Comparison of ENCODE assay signal across 1 cellular context in genomic region chr11:335779-336665, GRCh38.
TF ChIP-seq lines count a peak whose summit lies in the region.

No MANE protein-coding gene starts in this region.

TF ChIP-seq in K562, 482 proteins besides CTCF, POLR2A, EP300 and RAD21 (continues in another document):
- TF ChIP-seq ZNF146 (CRISPR knock-in tag; IDR thresholded peaks at IDR 0.05; ENCODE audit: unreplicated experiment) (no peak), ZNF583 (CRISPR knock-in tag; IDR thresholded peaks at IDR 0.05) (0 out of 2 replicates have a peak, but pooled peaks have one; percentile 13), TAL1 (IDR thresholded peaks at IDR 0.05) (no peak), ZBTB43 (CRISPR knock-in tag; IDR thresholded peaks at IDR 0.05) (no peak), ZFP1 (CRISPR knock-in tag; IDR thresholded peaks at IDR 0.05) (no peak), CBX8 (IDR thresholded peaks at IDR 0.05; ENCODE audit: borderline replicate concordance, extremely low read depth, low read depth, low read length, poor library complexity, severe bottlenecking) (no peak), HBP1 (CRISPR knock-in tag; IDR thresholded peaks at IDR 0.05) (no peak), ZNF668 (CRISPR knock-in tag; IDR thresholded peaks at IDR 0.05) (no peak), ZNF444 (CRISPR knock-in tag; IDR thresholded peaks at IDR 0.05) (no peak), ZNF224 (CRISPR knock-in tag; IDR thresholded peaks at IDR 0.05) (no peak), NFATC3 (IDR thresholded peaks at IDR 0.05) (no peak), ATF4 (CRISPR knock-in tag; IDR thresholded peaks at IDR 0.05) (no peak), ESRRB (CRISPR knock-in tag; IDR thresholded peaks at IDR 0.05; ENCODE audit: borderline replicate concordance) (no peak), TBP (optimal IDR thresholded peaks at IDR 0.05; ENCODE audit: low read depth, low read length) (no peak), CGGBP1 (CRISPR knock-in tag; IDR thresholded peaks at IDR 0.05) (no peak), ZEB2 (IDR thresholded peaks at IDR 0.05) (no peak), SRSF9 (IDR thresholded peaks at IDR 0.05; ENCODE audit: borderline replicate concordance, low read depth, low read length) (no peak), EGR1 (conservative IDR thresholded peaks at IDR 0.05) (peak; percentile 86), ZBTB8A (IDR thresholded peaks at IDR 0.05; ENCODE audit: partially characterized antibody) (no peak), HDGF (IDR thresholded peaks at IDR 0.05) (no peak), THRA (IDR thresholded peaks at IDR 0.05) (no peak), DDX20 (tag; IDR thresholded peaks at IDR 0.05; ENCODE audit: low read depth) (no peak), ZFPM2 (CRISPR knock-in tag; IDR thresholded peaks at IDR 0.05) (no peak), SMAD3 (CRISPR knock-in tag; conservative IDR thresholded peaks at IDR 0.05) (no peak), CHD2 (IDR thresholded peaks at IDR 0.05; ENCODE audit: low read depth, low read length) (no peak)
- TF ChIP-seq, protein P1, sequence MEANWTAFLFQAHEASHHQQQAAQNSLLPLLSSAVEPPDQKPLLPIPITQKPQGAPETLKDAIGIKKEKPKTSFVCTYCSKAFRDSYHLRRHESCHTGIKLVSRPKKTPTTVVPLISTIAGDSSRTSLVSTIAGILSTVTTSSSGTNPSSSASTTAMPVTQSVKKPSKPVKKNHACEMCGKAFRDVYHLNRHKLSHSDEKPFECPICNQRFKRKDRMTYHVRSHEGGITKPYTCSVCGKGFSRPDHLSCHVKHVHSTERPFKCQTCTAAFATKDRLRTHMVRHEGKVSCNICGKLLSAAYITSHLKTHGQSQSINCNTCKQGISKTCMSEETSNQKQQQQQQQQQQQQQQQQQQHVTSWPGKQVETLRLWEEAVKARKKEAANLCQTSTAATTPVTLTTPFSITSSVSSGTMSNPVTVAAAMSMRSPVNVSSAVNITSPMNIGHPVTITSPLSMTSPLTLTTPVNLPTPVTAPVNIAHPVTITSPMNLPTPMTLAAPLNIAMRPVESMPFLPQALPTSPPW (CRISPR knock-in tag; IDR thresholded peaks at IDR 0.05) = peak; percentile 69
- TF ChIP-seq, protein P2, sequence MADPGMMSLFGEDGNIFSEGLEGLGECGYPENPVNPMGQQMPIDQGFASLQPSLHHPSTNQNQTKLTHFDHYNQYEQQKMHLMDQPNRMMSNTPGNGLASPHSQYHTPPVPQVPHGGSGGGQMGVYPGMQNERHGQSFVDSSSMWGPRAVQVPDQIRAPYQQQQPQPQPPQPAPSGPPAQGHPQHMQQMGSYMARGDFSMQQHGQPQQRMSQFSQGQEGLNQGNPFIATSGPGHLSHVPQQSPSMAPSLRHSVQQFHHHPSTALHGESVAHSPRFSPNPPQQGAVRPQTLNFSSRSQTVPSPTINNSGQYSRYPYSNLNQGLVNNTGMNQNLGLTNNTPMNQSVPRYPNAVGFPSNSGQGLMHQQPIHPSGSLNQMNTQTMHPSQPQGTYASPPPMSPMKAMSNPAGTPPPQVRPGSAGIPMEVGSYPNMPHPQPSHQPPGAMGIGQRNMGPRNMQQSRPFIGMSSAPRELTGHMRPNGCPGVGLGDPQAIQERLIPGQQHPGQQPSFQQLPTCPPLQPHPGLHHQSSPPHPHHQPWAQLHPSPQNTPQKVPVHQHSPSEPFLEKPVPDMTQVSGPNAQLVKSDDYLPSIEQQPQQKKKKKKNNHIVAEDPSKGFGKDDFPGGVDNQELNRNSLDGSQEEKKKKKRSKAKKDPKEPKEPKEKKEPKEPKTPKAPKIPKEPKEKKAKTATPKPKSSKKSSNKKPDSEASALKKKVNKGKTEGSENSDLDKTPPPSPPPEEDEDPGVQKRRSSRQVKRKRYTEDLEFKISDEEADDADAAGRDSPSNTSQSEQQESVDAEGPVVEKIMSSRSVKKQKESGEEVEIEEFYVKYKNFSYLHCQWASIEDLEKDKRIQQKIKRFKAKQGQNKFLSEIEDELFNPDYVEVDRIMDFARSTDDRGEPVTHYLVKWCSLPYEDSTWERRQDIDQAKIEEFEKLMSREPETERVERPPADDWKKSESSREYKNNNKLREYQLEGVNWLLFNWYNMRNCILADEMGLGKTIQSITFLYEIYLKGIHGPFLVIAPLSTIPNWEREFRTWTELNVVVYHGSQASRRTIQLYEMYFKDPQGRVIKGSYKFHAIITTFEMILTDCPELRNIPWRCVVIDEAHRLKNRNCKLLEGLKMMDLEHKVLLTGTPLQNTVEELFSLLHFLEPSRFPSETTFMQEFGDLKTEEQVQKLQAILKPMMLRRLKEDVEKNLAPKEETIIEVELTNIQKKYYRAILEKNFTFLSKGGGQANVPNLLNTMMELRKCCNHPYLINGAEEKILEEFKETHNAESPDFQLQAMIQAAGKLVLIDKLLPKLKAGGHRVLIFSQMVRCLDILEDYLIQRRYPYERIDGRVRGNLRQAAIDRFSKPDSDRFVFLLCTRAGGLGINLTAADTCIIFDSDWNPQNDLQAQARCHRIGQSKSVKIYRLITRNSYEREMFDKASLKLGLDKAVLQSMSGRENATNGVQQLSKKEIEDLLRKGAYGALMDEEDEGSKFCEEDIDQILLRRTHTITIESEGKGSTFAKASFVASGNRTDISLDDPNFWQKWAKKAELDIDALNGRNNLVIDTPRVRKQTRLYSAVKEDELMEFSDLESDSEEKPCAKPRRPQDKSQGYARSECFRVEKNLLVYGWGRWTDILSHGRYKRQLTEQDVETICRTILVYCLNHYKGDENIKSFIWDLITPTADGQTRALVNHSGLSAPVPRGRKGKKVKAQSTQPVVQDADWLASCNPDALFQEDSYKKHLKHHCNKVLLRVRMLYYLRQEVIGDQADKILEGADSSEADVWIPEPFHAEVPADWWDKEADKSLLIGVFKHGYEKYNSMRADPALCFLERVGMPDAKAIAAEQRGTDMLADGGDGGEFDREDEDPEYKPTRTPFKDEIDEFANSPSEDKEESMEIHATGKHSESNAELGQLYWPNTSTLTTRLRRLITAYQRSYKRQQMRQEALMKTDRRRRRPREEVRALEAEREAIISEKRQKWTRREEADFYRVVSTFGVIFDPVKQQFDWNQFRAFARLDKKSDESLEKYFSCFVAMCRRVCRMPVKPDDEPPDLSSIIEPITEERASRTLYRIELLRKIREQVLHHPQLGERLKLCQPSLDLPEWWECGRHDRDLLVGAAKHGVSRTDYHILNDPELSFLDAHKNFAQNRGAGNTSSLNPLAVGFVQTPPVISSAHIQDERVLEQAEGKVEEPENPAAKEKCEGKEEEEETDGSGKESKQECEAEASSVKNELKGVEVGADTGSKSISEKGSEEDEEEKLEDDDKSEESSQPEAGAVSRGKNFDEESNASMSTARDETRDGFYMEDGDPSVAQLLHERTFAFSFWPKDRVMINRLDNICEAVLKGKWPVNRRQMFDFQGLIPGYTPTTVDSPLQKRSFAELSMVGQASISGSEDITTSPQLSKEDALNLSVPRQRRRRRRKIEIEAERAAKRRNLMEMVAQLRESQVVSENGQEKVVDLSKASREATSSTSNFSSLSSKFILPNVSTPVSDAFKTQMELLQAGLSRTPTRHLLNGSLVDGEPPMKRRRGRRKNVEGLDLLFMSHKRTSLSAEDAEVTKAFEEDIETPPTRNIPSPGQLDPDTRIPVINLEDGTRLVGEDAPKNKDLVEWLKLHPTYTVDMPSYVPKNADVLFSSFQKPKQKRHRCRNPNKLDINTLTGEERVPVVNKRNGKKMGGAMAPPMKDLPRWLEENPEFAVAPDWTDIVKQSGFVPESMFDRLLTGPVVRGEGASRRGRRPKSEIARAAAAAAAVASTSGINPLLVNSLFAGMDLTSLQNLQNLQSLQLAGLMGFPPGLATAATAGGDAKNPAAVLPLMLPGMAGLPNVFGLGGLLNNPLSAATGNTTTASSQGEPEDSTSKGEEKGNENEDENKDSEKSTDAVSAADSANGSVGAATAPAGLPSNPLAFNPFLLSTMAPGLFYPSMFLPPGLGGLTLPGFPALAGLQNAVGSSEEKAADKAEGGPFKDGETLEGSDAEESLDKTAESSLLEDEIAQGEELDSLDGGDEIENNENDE (IDR thresholded peaks at IDR 0.05; ENCODE audit: low read depth, low read length) = no peak
- TF ChIP-seq, protein P3, sequence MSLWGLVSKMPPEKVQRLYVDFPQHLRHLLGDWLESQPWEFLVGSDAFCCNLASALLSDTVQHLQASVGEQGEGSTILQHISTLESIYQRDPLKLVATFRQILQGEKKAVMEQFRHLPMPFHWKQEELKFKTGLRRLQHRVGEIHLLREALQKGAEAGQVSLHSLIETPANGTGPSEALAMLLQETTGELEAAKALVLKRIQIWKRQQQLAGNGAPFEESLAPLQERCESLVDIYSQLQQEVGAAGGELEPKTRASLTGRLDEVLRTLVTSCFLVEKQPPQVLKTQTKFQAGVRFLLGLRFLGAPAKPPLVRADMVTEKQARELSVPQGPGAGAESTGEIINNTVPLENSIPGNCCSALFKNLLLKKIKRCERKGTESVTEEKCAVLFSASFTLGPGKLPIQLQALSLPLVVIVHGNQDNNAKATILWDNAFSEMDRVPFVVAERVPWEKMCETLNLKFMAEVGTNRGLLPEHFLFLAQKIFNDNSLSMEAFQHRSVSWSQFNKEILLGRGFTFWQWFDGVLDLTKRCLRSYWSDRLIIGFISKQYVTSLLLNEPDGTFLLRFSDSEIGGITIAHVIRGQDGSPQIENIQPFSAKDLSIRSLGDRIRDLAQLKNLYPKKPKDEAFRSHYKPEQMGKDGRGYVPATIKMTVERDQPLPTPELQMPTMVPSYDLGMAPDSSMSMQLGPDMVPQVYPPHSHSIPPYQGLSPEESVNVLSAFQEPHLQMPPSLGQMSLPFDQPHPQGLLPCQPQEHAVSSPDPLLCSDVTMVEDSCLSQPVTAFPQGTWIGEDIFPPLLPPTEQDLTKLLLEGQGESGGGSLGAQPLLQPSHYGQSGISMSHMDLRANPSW (CRISPR knock-in tag; IDR thresholded peaks at IDR 0.05) = no peak
- TF ChIP-seq, protein P4, sequence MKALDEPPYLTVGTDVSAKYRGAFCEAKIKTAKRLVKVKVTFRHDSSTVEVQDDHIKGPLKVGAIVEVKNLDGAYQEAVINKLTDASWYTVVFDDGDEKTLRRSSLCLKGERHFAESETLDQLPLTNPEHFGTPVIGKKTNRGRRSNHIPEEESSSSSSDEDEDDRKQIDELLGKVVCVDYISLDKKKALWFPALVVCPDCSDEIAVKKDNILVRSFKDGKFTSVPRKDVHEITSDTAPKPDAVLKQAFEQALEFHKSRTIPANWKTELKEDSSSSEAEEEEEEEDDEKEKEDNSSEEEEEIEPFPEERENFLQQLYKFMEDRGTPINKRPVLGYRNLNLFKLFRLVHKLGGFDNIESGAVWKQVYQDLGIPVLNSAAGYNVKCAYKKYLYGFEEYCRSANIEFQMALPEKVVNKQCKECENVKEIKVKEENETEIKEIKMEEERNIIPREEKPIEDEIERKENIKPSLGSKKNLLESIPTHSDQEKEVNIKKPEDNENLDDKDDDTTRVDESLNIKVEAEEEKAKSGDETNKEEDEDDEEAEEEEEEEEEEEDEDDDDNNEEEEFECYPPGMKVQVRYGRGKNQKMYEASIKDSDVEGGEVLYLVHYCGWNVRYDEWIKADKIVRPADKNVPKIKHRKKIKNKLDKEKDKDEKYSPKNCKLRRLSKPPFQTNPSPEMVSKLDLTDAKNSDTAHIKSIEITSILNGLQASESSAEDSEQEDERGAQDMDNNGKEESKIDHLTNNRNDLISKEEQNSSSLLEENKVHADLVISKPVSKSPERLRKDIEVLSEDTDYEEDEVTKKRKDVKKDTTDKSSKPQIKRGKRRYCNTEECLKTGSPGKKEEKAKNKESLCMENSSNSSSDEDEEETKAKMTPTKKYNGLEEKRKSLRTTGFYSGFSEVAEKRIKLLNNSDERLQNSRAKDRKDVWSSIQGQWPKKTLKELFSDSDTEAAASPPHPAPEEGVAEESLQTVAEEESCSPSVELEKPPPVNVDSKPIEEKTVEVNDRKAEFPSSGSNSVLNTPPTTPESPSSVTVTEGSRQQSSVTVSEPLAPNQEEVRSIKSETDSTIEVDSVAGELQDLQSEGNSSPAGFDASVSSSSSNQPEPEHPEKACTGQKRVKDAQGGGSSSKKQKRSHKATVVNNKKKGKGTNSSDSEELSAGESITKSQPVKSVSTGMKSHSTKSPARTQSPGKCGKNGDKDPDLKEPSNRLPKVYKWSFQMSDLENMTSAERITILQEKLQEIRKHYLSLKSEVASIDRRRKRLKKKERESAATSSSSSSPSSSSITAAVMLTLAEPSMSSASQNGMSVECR (CRISPR knock-in tag; IDR thresholded peaks at IDR 0.05) = no peak
